Comparison of ENCODE assay signal across 10 cellular contexts in the genomic region with DNA sequence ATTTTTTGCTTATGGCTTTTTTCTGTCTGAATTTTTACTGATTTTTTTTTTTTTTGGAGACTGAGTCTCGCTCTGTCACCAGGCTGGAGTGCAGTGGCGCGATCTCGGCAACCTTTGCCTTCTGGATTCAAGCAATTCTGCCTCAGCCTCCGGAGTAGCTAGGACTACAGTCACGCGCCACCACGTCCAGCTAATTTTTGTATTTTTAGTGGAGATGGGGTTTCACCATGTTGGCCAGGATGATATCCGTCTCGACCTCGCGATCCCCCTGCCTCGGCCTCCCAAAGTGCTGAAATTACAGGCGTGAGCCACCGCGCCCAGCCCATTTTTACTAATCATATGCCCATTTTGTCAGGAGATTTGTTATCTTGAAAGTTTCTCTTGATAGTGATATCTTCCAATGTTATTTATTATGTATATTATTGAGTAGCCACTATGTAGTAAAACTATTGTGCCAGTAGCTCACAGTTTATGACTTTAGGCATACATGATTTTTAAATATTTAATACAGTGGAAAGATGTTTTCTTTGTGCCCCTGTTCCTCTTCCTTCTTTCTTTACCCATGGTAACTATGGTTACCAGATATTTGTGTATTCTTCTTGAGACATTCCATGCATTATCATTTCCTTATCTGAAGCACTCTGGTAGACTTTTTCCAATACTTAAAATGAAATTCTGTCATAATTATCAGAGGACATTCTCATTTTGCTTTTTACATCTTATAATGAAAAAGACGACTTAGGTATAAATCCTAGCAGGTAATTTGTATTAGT. TPM values are rescaled to one million over a fixed set of nuclear protein-coding genes. Genes with fewer than 3 reads are reported as not detected.
DNase-seq lines count a peak whose midpoint lies in the region; ATAC-seq and TF ChIP-seq lines count a peak whose summit lies in the region.
"Had no signal": no experiment of that assay in that cellular context is flagged by ENCODE, and none has a peak within 500 bp of the region (broad histone marks: within the 10 kb centered on the region; RNA-seq: fewer than 3 reads in every experiment).

No MANE protein-coding gene starts in this region.

- no peak for DNase-seq in MCF 10A (ENCODE audit: unreplicated experiment)
- DNase-seq in breast epithelium (ENCODE audit: low spot score in 2 of 2) = no peak
- no peak for DNase-seq in esophagus muscularis mucosa (ENCODE audit: extremely low spot score)
- no peak for DNase-seq in NCI-H1092 treated with DMSO at 0.1 percent for 48 hours (lab: John Stamatoyannopoulos, UW)
- no peak for DNase-seq in NCI-H82 treated with DMSO at 0.1 percent for 48 hours (lab: John Stamatoyannopoulos, UW; ENCODE audit: unreplicated experiment)
- no peak for DNase-seq in central memory CD4-positive, alpha-beta T cell
- DNase-seq: islet precursor cell had no signal

- H2AFZ ChIP-seq in SU-DHL-6 (ENCODE audit: low read depth, low read length, severe bottlenecking) = no peak overlapping the region

- H3K36me3 ChIP-seq in breast epithelium (peaks cover 4% of the 10 kb centered on the region), SU-DHL-6 (ENCODE audit: low read length) (peaks cover 17% of the 10 kb centered on the region), esophagus muscularis mucosa (peaks cover 0 to 29% (median 20%) of the 10 kb centered on the region in 4 donors)

- TF ChIP-seq EP300 in esophagus muscularis mucosa (IDR thresholded peaks at IDR 0.05) = no peak

- intact Hi-C loops in MCF 10A (cut with micrococcal nuclease) = no loop called here
- intact Hi-C loops in breast epithelium (cut with DNase I; ENCODE audit: low total_unique reads) = loop anchor here (5.0 kb wide), 1 partner anchor 1027 kb away; no protein-coding TSS in a partner anchor
- intact Hi-C loops in esophagus muscularis mucosa (cut with DNase I) = loop anchor here (5.0 to 10.0 kb wide), 2 partner anchors 42 to 110 kb away; no protein-coding TSS in a partner anchor

- peaks cover 29% of the 10 kb centered on the region for H3K36me3 Mint-ChIP-seq in MCF 10A (ENCODE audit: insufficient read depth, unreplicated experiment)
- peaks cover 27% of the 10 kb centered on the region for H3K36me3 Mint-ChIP-seq in stimulated activated memory B cell treated with anti-CD40 and anti-IgM and Interleukin-4, amounts not matched to agents 10 μg/mL and 1 μg/mL and 100 μg/mL, for 72 hours

- no peak overlapping the region for H3K27ac ChIP-seq in breast epithelium
- no peak overlapping the region for H3K27ac ChIP-seq in SU-DHL-6 (ENCODE audit: low read depth, low read length)
- H3K27ac ChIP-seq in esophagus muscularis mucosa (replicated peaks in 1 of 4) = peak overlapping the region in 3 of 4 donors; percentile 94 to 99 (median 94)

- H3K9me3 Mint-ChIP-seq in MCF 10A (ENCODE audit: unreplicated experiment) = no peaks in the 10 kb centered on the region
- no peaks in the 10 kb centered on the region for H3K9me3 Mint-ChIP-seq in stimulated activated memory B cell treated with anti-CD40 and anti-IgM and Interleukin-4, amounts not matched to agents 10 μg/mL and 1 μg/mL and 100 μg/mL, for 72 hours

- TF ChIP-seq CTCF in MCF 10A (IDR thresholded peaks at IDR 0.05; ENCODE audit: unreplicated experiment) = no peak
- TF ChIP-seq CTCF in breast epithelium (IDR thresholded peaks at IDR 0.05) = no peak
- TF ChIP-seq CTCF in SU-DHL-6 (IDR thresholded peaks at IDR 0.05; ENCODE audit: insufficient read depth, low read length, poor library complexity, severe bottlenecking) = no peak
- no peak for TF ChIP-seq CTCF in esophagus muscularis mucosa (IDR thresholded peaks at IDR 0.05)

- H3K4me3 ChIP-seq in breast epithelium (no peak overlapping the region), SU-DHL-6 (ENCODE audit: insufficient read depth, low read length, poor library complexity, severe bottlenecking) (no peak overlapping the region), esophagus muscularis mucosa (no peak overlapping the region)

- peak overlapping the region; percentile 97 for H3K27ac Mint-ChIP-seq in MCF 10A (ENCODE audit: low read depth, unreplicated experiment)
- H3K27ac Mint-ChIP-seq in stimulated activated memory B cell treated with anti-CD40 and anti-IgM and Interleukin-4, amounts not matched to agents 10 μg/mL and 1 μg/mL and 100 μg/mL, for 72 hours = peak overlapping the region; percentile 87

- H3K4me3 Mint-ChIP-seq in MCF 10A (ENCODE audit: unreplicated experiment) = peak overlapping the region; percentile 90
- peak overlapping the region; percentile 50 for H3K4me3 Mint-ChIP-seq in stimulated activated memory B cell treated with anti-CD40 and anti-IgM and Interleukin-4, amounts not matched to agents 10 μg/mL and 1 μg/mL and 100 μg/mL, for 72 hours

- no peaks in the 10 kb centered on the region for H3K27me3 Mint-ChIP-seq in MCF 10A (ENCODE audit: insufficient read depth, unreplicated experiment)
- no peaks in the 10 kb centered on the region for H3K27me3 Mint-ChIP-seq in stimulated activated memory B cell treated with anti-CD40 and anti-IgM and Interleukin-4, amounts not matched to agents 10 μg/mL and 1 μg/mL and 100 μg/mL, for 72 hours

- peaks cover 0 to 11% of the 10 kb centered on the region in 2 donors for H3K4me1 ChIP-seq in breast epithelium
- peaks cover 17 to 36% (median 30%) of the 10 kb centered on the region in 4 donors for H3K4me1 ChIP-seq in esophagus muscularis mucosa

- peaks cover 66% of the 10 kb centered on the region for H3K79me2 ChIP-seq in SU-DHL-6 (ENCODE audit: insufficient read depth, low read length)

- no peaks in the 10 kb centered on the region for H3K27me3 ChIP-seq in breast epithelium
- no peaks in the 10 kb centered on the region for H3K27me3 ChIP-seq in SU-DHL-6 (ENCODE audit: low read length)
- no peaks in the 10 kb centered on the region for H3K27me3 ChIP-seq in esophagus muscularis mucosa

- no peaks in the 10 kb centered on the region for H3F3A ChIP-seq in SU-DHL-6 (ENCODE audit: insufficient read depth)

- CTCF ChIA-PET in MCF 10A (lab: Yijun Ruan, JAX) = interaction anchor here (0.6 to 1.4 kb wide), 6 partner anchors 9 to 352 kb away, joined by 3 to 7 read pairs (median 4); no protein-coding TSS in a partner anchor

- peak overlapping the region; percentile 85 for H3K4me2 ChIP-seq in SU-DHL-6 (ENCODE audit: low read depth, low read length, poor library complexity, severe bottlenecking)

- no peak for TF ChIP-seq POLR2A in breast epithelium (IDR thresholded peaks at IDR 0.05)
- no peak for TF ChIP-seq POLR2A in esophagus muscularis mucosa (IDR thresholded peaks at IDR 0.05; ENCODE audit: low read depth)

- WGBS in esophagus muscularis mucosa = 94% methylated on average over 17 of the region's 17 CpGs

- no peak for ATAC-seq in stimulated activated memory B cell treated with anti-CD40 and anti-IgM and Interleukin-4, amounts not matched to agents 10 μg/mL and 1 μg/mL and 100 μg/mL, for 72 hours
- ATAC-seq: Right ventricle myocardium inferior had no signal

- H3K9me2 ChIP-seq in SU-DHL-6 (replicated peaks; ENCODE audit: insufficient read depth, low read length) = no peaks in the 10 kb centered on the region

- no peaks in the 10 kb centered on the region for H3K9me3 ChIP-seq in breast epithelium
- H3K9me3 ChIP-seq in SU-DHL-6 (ENCODE audit: insufficient read depth, low read length) = no peaks in the 10 kb centered on the region
- H3K9me3 ChIP-seq in esophagus muscularis mucosa = no peaks in the 10 kb centered on the region

- peak overlapping the region; percentile 87; the same call in 1 of the 2 replicates for H3K9ac ChIP-seq in SU-DHL-6 (ENCODE audit: low read length)

- no TSS peak for BruUV-seq in MCF 10A (replicated peaks; lab: Mats Ljungman, UMichigan)

- peaks cover 16% of the 10 kb centered on the region for H3K4me1 Mint-ChIP-seq in MCF 10A (ENCODE audit: insufficient read depth, unreplicated experiment)
- H3K4me1 Mint-ChIP-seq in stimulated activated memory B cell treated with anti-CD40 and anti-IgM and Interleukin-4, amounts not matched to agents 10 μg/mL and 1 μg/mL and 100 μg/mL, for 72 hours = peaks cover 34% of the 10 kb centered on the region

- 0 out of 2 replicates have a peak, but pooled peaks cover 5% of the 10 kb centered on the region for H4K20me1 ChIP-seq in SU-DHL-6 (ENCODE audit: low read depth, low read length)

- POLR2A ChIA-PET in MCF 10A (lab: Yijun Ruan, JAX) = interaction anchor here (0.9 to 4.0 kb wide), 9 partner anchors 10 to 179 kb away, joined by 3 to 97 read pairs (median 11); partner anchors contain the start of genes DLX1, DLX2 and SLC25A12

RNA-seq across cellular contexts. Expression of gene HAT1, which starts 2.1 kb away (rescaled TPM):
- 40.7 and 41.8 TPM in 2 replicates for total RNA-seq in MCF 10A (2022)
- total RNA-seq in breast epithelium = 10 to 100 TPM; 24.0 to 53.4 (median 35.4) TPM
- 10 to 100 TPM; 21.8 to 39.4 (median 24.6) TPM for total RNA-seq in esophagus muscularis mucosa

RNA-seq across cellular contexts. Expression of gene SLC25A12, which starts 30.3 kb away (rescaled TPM):
- total RNA-seq in MCF 10A (2022) = 11.5 and 12.5 TPM in 2 replicates
- 10 to 100 TPM; 15.5 to 54.7 (median 39.2) TPM for total RNA-seq in breast epithelium
- 10 to 100 TPM; 52.2 to 68.9 (median 63.6) TPM for total RNA-seq in esophagus muscularis mucosa

Comparison
In these comparisons a context has a peak if more than half of its experiments do, and no peak if none do; other contexts are left out.
1. H3K27ac ChIP-seq: peak in esophagus muscularis mucosa (3 of 4); none in breast epithelium (0 of 2) and SU-DHL-6 (single experiment).